In the genomic region with DNA sequence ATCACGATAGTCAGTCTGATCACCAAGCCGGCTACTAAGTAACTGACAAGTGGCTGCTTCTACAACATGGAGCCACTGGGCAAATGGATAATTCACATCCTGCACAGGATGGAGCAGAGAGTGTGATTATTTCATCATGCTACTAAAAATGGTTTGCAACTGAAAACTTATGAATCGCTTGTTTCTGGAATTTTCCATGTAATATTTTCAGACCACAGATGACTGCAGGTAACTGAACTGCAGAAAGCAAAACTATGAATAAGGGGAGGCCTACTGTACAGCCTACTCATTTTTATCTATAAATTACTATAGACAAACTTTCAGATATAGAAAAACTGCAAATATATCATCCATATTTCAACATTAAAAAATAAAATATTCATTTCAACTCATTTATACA, we compare ENCODE assay signal across 21 cellular contexts.
"Had no signal": no experiment of that assay in that cellular context is flagged by ENCODE, and none has a peak within 500 bp of the region (broad histone marks: within the 10 kb centered on the region; RNA-seq: fewer than 3 reads in every experiment).

No MANE protein-coding gene starts in this region.

- H3K27me3 Mint-ChIP-seq: memory B cell, type B pancreatic cell had no signal

- H3K4me3 Mint-ChIP-seq: memory B cell, natural killer cell, neural crest cell, type B pancreatic cell had no signal

- H3K27ac Mint-ChIP-seq: memory B cell, natural killer cell, type B pancreatic cell had no signal

- H3K4me1 Mint-ChIP-seq: natural killer cell had no signal

- ATAC-seq: foreskin keratinocyte, gastroesophageal sphincter, heart left ventricle, left lobe of liver, natural killer cell, pancreas, right lobe of liver had no signal

- H3K36me3 Mint-ChIP-seq: natural killer cell, type B pancreatic cell had no signal

- H3K9me3 Mint-ChIP-seq: natural killer cell, neural crest cell had no signal

- DNase-seq: dermis blood vessel endothelial cell; effector memory CD4-positive, alpha-beta T cell; foreskin keratinocyte; heart left ventricle; kidney; natural killer cell; pancreas; retina; right lobe of liver; small intestine; stimulated activated CD4-positive, alpha-beta T cell treated with anti-CD3 and anti-CD28 coated beads, Interleukin-15, amount 100 ng/mL, for 24 hours; stimulated activated CD4-positive, alpha-beta T cell treated with anti-CD3 and anti-CD28 coated beads, Interleukin-2, amount 100 ng/mL, for 48 hours; stimulated activated naive CD4-positive, alpha-beta T cell; substantia nigra; testis; tibial artery had no signal
